ENCODE assay signal across 7 cellular contexts in the genomic region with DNA sequence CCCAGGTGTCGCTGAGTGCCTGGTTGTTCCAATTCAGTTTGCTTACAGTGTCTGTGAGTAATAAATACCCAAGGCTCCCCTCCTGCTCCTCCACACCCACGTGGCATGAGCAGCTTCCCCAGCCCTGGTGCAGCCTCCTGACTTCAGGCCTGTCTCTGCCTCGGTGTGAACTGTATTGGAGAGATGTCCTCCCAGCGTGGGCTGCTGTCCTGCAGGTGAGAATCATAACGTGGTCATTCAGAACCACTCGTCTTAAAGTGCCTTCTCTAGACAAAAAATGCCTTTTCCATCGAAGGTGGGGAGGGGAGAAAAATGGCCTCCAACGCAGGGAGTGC.
A peak's percentile ranks its signal among the peaks of the same experiment; 100 is the strongest.
DNase-seq lines count a peak whose midpoint lies in the region; ATAC-seq and FAIRE-seq lines count a peak whose summit lies in the region.
"Not testable (repeated sequence)": the region's sequence is repeated elsewhere in the genome, so short reads cannot be mapped to it uniquely, and the experiment has no call there.

No MANE protein-coding gene starts in this region.

- ATAC-seq in activated T-cell treated with anti-CD3 and anti-CD28 coated beads, Interleukin-2, amount 50 U/mL, for 4 hours: peak; percentile 81 to 83
- ATAC-seq in activated naive CD8-positive, alpha-beta T cell treated with anti-CD3 and anti-CD28 coated beads, Interleukin-2, amount 10 ng/mL, durations not matched to agents 7 days and 5 days (ENCODE audit: low read depth): not testable (repeated sequence)
- ATAC-seq in left lobe of liver: peak; percentile 6

- H3K27ac Mint-ChIP-seq in activated CD4-positive, alpha-beta T cell treated with anti-CD3 and anti-CD28 coated beads, Interleukin-2, amount 10 ng/mL, durations not matched to agents 7 days and 5 days: peak overlapping the region; percentile 96
- peak overlapping the region; percentile 93 for H3K27ac Mint-ChIP-seq in activated naive CD8-positive, alpha-beta T cell treated with anti-CD3 and anti-CD28 coated beads, Interleukin-2, amount 10 ng/mL, durations not matched to agents 7 days and 5 days

- H3K4me1 Mint-ChIP-seq in activated CD4-positive, alpha-beta T cell treated with anti-CD3 and anti-CD28 coated beads, Interleukin-2, amount 10 ng/mL, durations not matched to agents 7 days and 5 days: peaks cover 68% of the 10 kb centered on the region
- H3K4me1 Mint-ChIP-seq in activated T-cell treated with anti-CD3 and anti-CD28 coated beads, Interleukin-2, amount 50 U/mL, for 4 hours (ENCODE audit: low read depth): peaks cover 43% of the 10 kb centered on the region
- H3K4me1 Mint-ChIP-seq in activated naive CD8-positive, alpha-beta T cell treated with anti-CD3 and anti-CD28 coated beads, Interleukin-2, amount 10 ng/mL, durations not matched to agents 7 days and 5 days: peaks cover 35% of the 10 kb centered on the region

- H3K36me3 Mint-ChIP-seq in activated CD4-positive, alpha-beta T cell treated with anti-CD3 and anti-CD28 coated beads, Interleukin-2, amount 10 ng/mL, durations not matched to agents 7 days and 5 days (ENCODE audit: low read depth): peaks cover 39% of the 10 kb centered on the region
- not testable (repeated sequence) for H3K36me3 Mint-ChIP-seq in activated T-cell treated with anti-CD3 and anti-CD28 coated beads, Interleukin-2, amount 50 U/mL, for 4 hours (ENCODE audit: insufficient read depth); activated naive CD8-positive, alpha-beta T cell treated with anti-CD3 and anti-CD28 coated beads, Interleukin-2, amount 10 ng/mL, durations not matched to agents 7 days and 5 days

- H3K27me3 Mint-ChIP-seq in activated CD4-positive, alpha-beta T cell treated with anti-CD3 and anti-CD28 coated beads, Interleukin-2, amount 10 ng/mL, durations not matched to agents 7 days and 5 days; activated T-cell treated with anti-CD3 and anti-CD28 coated beads, Interleukin-2, amount 50 U/mL, for 4 hours (ENCODE audit: low read depth); activated naive CD8-positive, alpha-beta T cell treated with anti-CD3 and anti-CD28 coated beads, Interleukin-2, amount 10 ng/mL, durations not matched to agents 7 days and 5 days: not testable (repeated sequence)

- POLR2A ChIA-PET in activated CD4-positive, alpha-beta T cell treated with anti-CD3 and anti-CD28 coated beads, Interleukin-2, amount 10 ng/mL, durations not matched to agents 7 days and 5 days (lab: Charles Lee); activated naive CD8-positive, alpha-beta T cell treated with anti-CD3 and anti-CD28 coated beads, Interleukin-2, amount 10 ng/mL, durations not matched to agents 7 days and 5 days (lab: Charles Lee): not testable (repeated sequence)

- not testable (repeated sequence) for DNase-seq in HTR-8/SVneo (ENCODE audit: insufficient read length, low spot score); activated CD4-positive, alpha-beta T cell treated with anti-CD3 and anti-CD28 coated beads, Interleukin-2, amount 10 ng/mL, durations not matched to agents 7 days and 5 days; activated naive CD8-positive, alpha-beta T cell treated with anti-CD3 and anti-CD28 coated beads, Interleukin-2, amount 10 ng/mL, durations not matched to agents 7 days and 5 days; left lobe of liver (ENCODE audit: low spot score)
- DNase-seq in activated T-cell treated with anti-CD3 and anti-CD28 coated beads, Interleukin-2, amount 50 U/mL, for 4 hours: peak; percentile 41
- DNase-seq in renal cortical epithelial cell (ENCODE audit: low read depth): peak; percentile 35
- peak; percentile 56 for DNase-seq in stimulated activated CD8-positive, alpha-beta memory T cell treated with anti-CD3 and anti-CD28 coated beads, Interleukin-4, amount 100 ng/mL, for 48 hours

- peak; percentile 28 for FAIRE-seq in HTR-8/SVneo (lab: Jason Lieb, UNC)

- CTCF ChIA-PET in activated CD4-positive, alpha-beta T cell treated with anti-CD3 and anti-CD28 coated beads, Interleukin-2, amount 10 ng/mL, durations not matched to agents 7 days and 5 days (lab: Charles Lee): not testable (repeated sequence)

- peak overlapping the region; percentile 49 for H3K4me3 Mint-ChIP-seq in activated CD4-positive, alpha-beta T cell treated with anti-CD3 and anti-CD28 coated beads, Interleukin-2, amount 10 ng/mL, durations not matched to agents 7 days and 5 days
- H3K4me3 Mint-ChIP-seq in activated T-cell treated with anti-CD3 and anti-CD28 coated beads, Interleukin-2, amount 50 U/mL, for 4 hours: peak overlapping the region; percentile 16
- peak overlapping the region; percentile 75 for H3K4me3 Mint-ChIP-seq in activated naive CD8-positive, alpha-beta T cell treated with anti-CD3 and anti-CD28 coated beads, Interleukin-2, amount 10 ng/mL, durations not matched to agents 7 days and 5 days

- not testable (repeated sequence) for H3K9me3 Mint-ChIP-seq in activated CD4-positive, alpha-beta T cell treated with anti-CD3 and anti-CD28 coated beads, Interleukin-2, amount 10 ng/mL, durations not matched to agents 7 days and 5 days; activated T-cell treated with anti-CD3 and anti-CD28 coated beads, Interleukin-2, amount 50 U/mL, for 4 hours; activated naive CD8-positive, alpha-beta T cell treated with anti-CD3 and anti-CD28 coated beads, Interleukin-2, amount 10 ng/mL, durations not matched to agents 7 days and 5 days

Comparison
In these comparisons a context has a peak if more than half of its experiments do, and no peak if none do; other contexts are left out.
1. H3K4me3 Mint-ChIP-seq: peak in every context shown above with its lines; median percentile 75 in activated naive CD8-positive, alpha-beta T cell treated with anti-CD3 and anti-CD28 coated beads, Interleukin-2, amount 10 ng/mL, durations not matched to agents 7 days and 5 days; 49 in activated CD4-positive, alpha-beta T cell treated with anti-CD3 and anti-CD28 coated beads, Interleukin-2, amount 10 ng/mL, durations not matched to agents 7 days and 5 days; 16 in activated T-cell treated with anti-CD3 and anti-CD28 coated beads, Interleukin-2, amount 50 U/mL, for 4 hours.